ENCODE assay signal across 12 cellular contexts in the genomic region with DNA sequence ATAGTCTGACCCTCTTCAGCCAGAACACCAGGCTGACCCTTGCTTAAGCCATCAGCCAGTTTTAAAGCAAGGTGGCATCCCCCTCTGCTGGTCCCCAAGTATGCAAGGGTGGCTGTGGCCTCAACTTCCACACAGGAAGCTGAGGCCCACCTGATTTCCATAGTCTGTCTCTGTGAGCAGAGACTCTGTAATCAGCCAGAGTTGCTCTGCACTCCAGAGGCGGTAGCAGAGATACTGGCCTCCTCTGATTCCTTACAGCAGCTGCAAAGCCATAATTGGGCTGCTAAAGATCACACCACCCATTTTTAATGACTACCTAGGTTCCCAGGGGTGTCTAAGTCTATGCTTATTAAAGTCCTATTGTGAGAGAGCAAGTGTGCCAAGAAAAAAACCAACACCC. TPM values are rescaled to one million over a fixed set of nuclear protein-coding genes. Genes with fewer than 3 reads are reported as not detected.
DNase-seq lines count a peak whose midpoint lies in the region; ATAC-seq and TF ChIP-seq lines count a peak whose summit lies in the region.
"Had no signal": no experiment of that assay in that cellular context is flagged by ENCODE, and none has a peak within 500 bp of the region (broad histone marks: within the 10 kb centered on the region; RNA-seq: fewer than 3 reads in every experiment).

No MANE protein-coding gene starts in this region.

- TF ChIP-seq CTCF in endodermal cell (conservative IDR thresholded peaks at IDR 0.05) (no peak), smooth muscle cell (IDR thresholded peaks at IDR 0.05; ENCODE audit: borderline replicate concordance, insufficient read depth, poor library complexity, severe bottlenecking) (no peak), esophagus muscularis mucosa (IDR thresholded peaks at IDR 0.05) (no peak), GM10248 (IDR thresholded peaks at IDR 0.05; ENCODE audit: control extremely low read depth, extremely low read depth, low read depth, missing control alignments) (no peak)

- H3K4me3 Mint-ChIP-seq in activated CD8-positive, alpha-beta memory T cell treated with anti-CD3 and anti-CD28 coated beads, Interleukin-2, amount 10 ng/mL, durations not matched to agents 7 days and 5 days: peak overlapping the region; percentile 96
- peak overlapping the region; percentile 97 for H3K4me3 Mint-ChIP-seq in endodermal cell

- no peak for TF ChIP-seq EP300 in esophagus muscularis mucosa (IDR thresholded peaks at IDR 0.05)

- CTCF ChIA-PET in activated CD8-positive, alpha-beta memory T cell treated with anti-CD3 and anti-CD28 coated beads, Interleukin-2, amount 10 ng/mL, durations not matched to agents 7 days and 5 days (lab: Charles Lee): interaction anchor here (0.8 to 1.7 kb wide), 7 partner anchors 9 to 432 kb away, joined by 3 to 17 read pairs (median 3); no protein-coding TSS in a partner anchor
- CTCF ChIA-PET in GM10248 (lab: Yijun Ruan, JAX): interaction anchor here (1.0 to 2.9 kb wide), 6 partner anchors 8 to 42 kb away, joined by 4 to 17 read pairs (median 6); no protein-coding TSS in a partner anchor

- H3K4me3 ChIP-seq in NT2/D1 (ENCODE audit: insufficient read length, low read depth) (no peak overlapping the region), endodermal cell (ENCODE audit: low read length) (peak overlapping the region; percentile 96), smooth muscle cell (peak overlapping the region; percentile 92), esophagus muscularis mucosa (no peak overlapping the region)

- no peak for TF ChIP-seq POLR2A in esophagus muscularis mucosa (IDR thresholded peaks at IDR 0.05; ENCODE audit: low read depth)

- peaks cover 65% of the 10 kb centered on the region for H3K79me2 ChIP-seq in smooth muscle cell (ENCODE audit: low read depth)

- peak overlapping the region; percentile 90 for H3K27ac Mint-ChIP-seq in activated CD8-positive, alpha-beta memory T cell treated with anti-CD3 and anti-CD28 coated beads, Interleukin-2, amount 10 ng/mL, durations not matched to agents 7 days and 5 days
- H3K27ac Mint-ChIP-seq in endodermal cell: no peak overlapping the region

- no peaks in the 10 kb centered on the region for H3K9me3 Mint-ChIP-seq in activated CD8-positive, alpha-beta memory T cell treated with anti-CD3 and anti-CD28 coated beads, Interleukin-2, amount 10 ng/mL, durations not matched to agents 7 days and 5 days (ENCODE audit: low read depth)
- no peaks in the 10 kb centered on the region for H3K9me3 Mint-ChIP-seq in endodermal cell

- peaks cover 25% of the 10 kb centered on the region for H3K36me3 Mint-ChIP-seq in activated CD8-positive, alpha-beta memory T cell treated with anti-CD3 and anti-CD28 coated beads, Interleukin-2, amount 10 ng/mL, durations not matched to agents 7 days and 5 days
- peaks cover 38% of the 10 kb centered on the region for H3K36me3 Mint-ChIP-seq in endodermal cell (ENCODE audit: low read depth)

- POLR2A ChIA-PET in GM10248 (lab: Yijun Ruan, JAX): no interaction called here

- no peaks in the 10 kb centered on the region for H3K9me3 ChIP-seq in NT2/D1 (ENCODE audit: insufficient read depth, low read length)
- no peaks in the 10 kb centered on the region for H3K9me3 ChIP-seq in endodermal cell (ENCODE audit: control insufficient read depth, low read length)
- no peaks in the 10 kb centered on the region for H3K9me3 ChIP-seq in smooth muscle cell (replicated peaks; ENCODE audit: low read depth)
- no peaks in the 10 kb centered on the region for H3K9me3 ChIP-seq in esophagus muscularis mucosa

- peaks cover 72% of the 10 kb centered on the region for H4K20me1 ChIP-seq in smooth muscle cell (ENCODE audit: low read depth)

- H3K9ac ChIP-seq in NT2/D1 (ENCODE audit: insufficient read length, low read depth) (peak overlapping the region; percentile 23), endodermal cell (ENCODE audit: extremely low read depth, low read length, poor library complexity, severe bottlenecking) (no peak overlapping the region), smooth muscle cell (ENCODE audit: low read depth) (no peak overlapping the region)

- no peak for DNase-seq in activated CD8-positive, alpha-beta memory T cell treated with anti-CD3 and anti-CD28 coated beads, Interleukin-2, amount 10 ng/mL, durations not matched to agents 7 days and 5 days
- DNase-seq in activated CD8-positive, alpha-beta memory T cell treated with anti-CD3 and anti-CD28 coated beads, Interleukin-2, amount 50 U/mL, for 4 hours: no peak
- DNase-seq in NT2/D1 (ENCODE audit: low read depth, low spot score) (no peak), endodermal cell (no peak), smooth muscle cell (lab: John Stamatoyannopoulos, UW; ENCODE audit: unreplicated experiment) (no peak), esophagus muscularis mucosa (ENCODE audit: extremely low spot score) (no peak), GM10248 (ENCODE audit: extremely low spot score) (no peak), superior temporal gyrus (ENCODE audit: extremely low spot score) (no peak)
- DNase-seq: AML-193, dermis blood vessel endothelial cell, left colon, NCI-H226 had no signal

- intact Hi-C loops in esophagus muscularis mucosa (cut with DNase I): loop anchor here (5.0 kb wide), 1 partner anchor 39 kb away; no protein-coding TSS in a partner anchor

- no peaks in the 10 kb centered on the region for H3K27me3 Mint-ChIP-seq in activated CD8-positive, alpha-beta memory T cell treated with anti-CD3 and anti-CD28 coated beads, Interleukin-2, amount 10 ng/mL, durations not matched to agents 7 days and 5 days
- no peaks in the 10 kb centered on the region for H3K27me3 Mint-ChIP-seq in endodermal cell (ENCODE audit: insufficient read depth)

- no peak overlapping the region for H2AFZ ChIP-seq in smooth muscle cell (ENCODE audit: low read depth)

- peaks cover 62% of the 10 kb centered on the region for H3K36me3 ChIP-seq in NT2/D1 (ENCODE audit: insufficient read depth, insufficient read length, low read length)
- peaks cover 43% of the 10 kb centered on the region for H3K36me3 ChIP-seq in endodermal cell (ENCODE audit: control insufficient read depth, insufficient read depth, low read length)
- peaks cover 2% of the 10 kb centered on the region for H3K36me3 ChIP-seq in smooth muscle cell (ENCODE audit: low read depth)
- peaks cover 30 to 52% (median 49%) of the 10 kb centered on the region in 4 donors for H3K36me3 ChIP-seq in esophagus muscularis mucosa

- peaks cover 46% of the 10 kb centered on the region for H3K4me1 Mint-ChIP-seq in activated CD8-positive, alpha-beta memory T cell treated with anti-CD3 and anti-CD28 coated beads, Interleukin-2, amount 10 ng/mL, durations not matched to agents 7 days and 5 days
- H3K4me1 Mint-ChIP-seq in endodermal cell: peaks cover 21% of the 10 kb centered on the region

- ATAC-seq in activated CD8-positive, alpha-beta memory T cell treated with anti-CD3 and anti-CD28 coated beads, Interleukin-2, amount 10 ng/mL, durations not matched to agents 7 days and 5 days: no peak
- ATAC-seq: left colon had no signal

- 94 to 100% methylated on average over 1 of the region's 1 CpG for WGBS in endodermal cell (ENCODE audit: insufficient coverage in 1 of 2, insufficient read length in 1 of 2), 2 experiments
- WGBS in smooth muscle cell (ENCODE audit: low lambda C conversion rate): 73% methylated on average over 1 of the region's 1 CpG
- 100% methylated on average over 1 of the region's 1 CpG for whole genome bisulfite sequencing in esophagus muscularis mucosa

- no peaks in the 10 kb centered on the region for H3F3A ChIP-seq in smooth muscle cell (ENCODE audit: low read depth)

- H3K4me2 ChIP-seq in smooth muscle cell: peak overlapping the region; percentile 96

- no peak overlapping the region for H3K27ac ChIP-seq in endodermal cell (ENCODE audit: low read depth, low read length)
- H3K27ac ChIP-seq in smooth muscle cell (ENCODE audit: low read depth): peak overlapping the region; percentile 98
- peak overlapping the region in 1 of 4 donors; percentile 7 for H3K27ac ChIP-seq in esophagus muscularis mucosa (replicated peaks in 1 of 4)

- peaks cover 4% of the 10 kb centered on the region for H3K4me1 ChIP-seq in NT2/D1 (ENCODE audit: insufficient read depth, insufficient read length)
- H3K4me1 ChIP-seq in endodermal cell (ENCODE audit: control insufficient read depth, insufficient read depth, low read length): peaks cover 8% of the 10 kb centered on the region
- H3K4me1 ChIP-seq in smooth muscle cell (ENCODE audit: low read depth): peaks cover 17% of the 10 kb centered on the region
- peaks cover 46 to 62% (median 55%) of the 10 kb centered on the region in 4 donors for H3K4me1 ChIP-seq in esophagus muscularis mucosa

- no peaks in the 10 kb centered on the region for H3K27me3 ChIP-seq in NT2/D1 (ENCODE audit: insufficient read depth, insufficient read length)
- H3K27me3 ChIP-seq in endodermal cell (ENCODE audit: control insufficient read depth, insufficient read depth, low read length, poor library complexity, severe bottlenecking): no peaks in the 10 kb centered on the region
- H3K27me3 ChIP-seq in smooth muscle cell (ENCODE audit: low read depth): no peaks in the 10 kb centered on the region
- H3K27me3 ChIP-seq in esophagus muscularis mucosa: no peaks in the 10 kb centered on the region

RNA-seq across cellular contexts. Expression of a gene that starts 1.8 kb away (rescaled TPM):
- 100 to 1,000 TPM in 1 of 2 experiments, 10 to 100 TPM in 1; 94.7 to 128 TPM for total RNA-seq in activated CD8-positive, alpha-beta memory T cell treated with anti-CD3 and anti-CD28 coated beads, Interleukin-2, amount 10 ng/mL, durations not matched to agents 7 days and 5 days
- total RNA-seq in endodermal cell: 100 to 1,000 TPM; 147 to 165 TPM
- 130 TPM for polyA plus RNA-seq in endodermal cell (2013, experiment 1 of 2)
- polyA plus RNA-seq in endodermal cell (2013, experiment 2 of 2): 130 TPM
- 57.5 and 89.4 TPM in 2 replicates for total RNA-seq in smooth muscle cell
- polyA plus RNA-seq in smooth muscle cell: 77.3 and 82.1 TPM in 2 replicates
- 100 to 1,000 TPM in 2 of 4 donors, 10 to 100 TPM in 2; 85.9 to 116 (median 99.9) TPM for total RNA-seq in esophagus muscularis mucosa

RNA-seq across cellular contexts. Expression of a gene that starts 2.2 kb away (rescaled TPM):
- 100 to 1,000 TPM; 116 to 138 TPM for total RNA-seq in activated CD8-positive, alpha-beta memory T cell treated with anti-CD3 and anti-CD28 coated beads, Interleukin-2, amount 10 ng/mL, durations not matched to agents 7 days and 5 days
- 100 to 1,000 TPM; 102 to 117 TPM for total RNA-seq in endodermal cell
- polyA plus RNA-seq in endodermal cell (2013, experiment 1 of 2): 89.0 TPM
- polyA plus RNA-seq in endodermal cell (2013, experiment 2 of 2): 90.0 TPM
- total RNA-seq in smooth muscle cell: 97.2 and 133 TPM in 2 replicates
- 222 and 249 TPM in 2 replicates for polyA plus RNA-seq in smooth muscle cell
- total RNA-seq in esophagus muscularis mucosa: 10 to 100 TPM; 61.8 to 82.0 (median 66.2) TPM

RNA-seq across cellular contexts. Expression of a gene that starts 32.0 kb away (rescaled TPM):
- total RNA-seq in activated CD8-positive, alpha-beta memory T cell treated with anti-CD3 and anti-CD28 coated beads, Interleukin-2, amount 10 ng/mL, durations not matched to agents 7 days and 5 days: 100 to 1,000 TPM; 388 to 398 TPM
- total RNA-seq in endodermal cell: 10 to 100 TPM; 53.3 to 73.9 TPM
- polyA plus RNA-seq in endodermal cell (2013, experiment 1 of 2): 41.0 TPM
- polyA plus RNA-seq in endodermal cell (2013, experiment 2 of 2): 48.7 TPM
- total RNA-seq in smooth muscle cell: 105 and 167 TPM in 2 replicates
- 204 and 225 TPM in 2 replicates for polyA plus RNA-seq in smooth muscle cell
- 100 to 1,000 TPM; 101 to 153 (median 134) TPM for total RNA-seq in esophagus muscularis mucosa

RNA-seq across cellular contexts. Expression of a gene that starts 32.0 kb away (rescaled TPM):
- total RNA-seq in activated CD8-positive, alpha-beta memory T cell treated with anti-CD3 and anti-CD28 coated beads, Interleukin-2, amount 10 ng/mL, durations not matched to agents 7 days and 5 days: 1 to 10 TPM; 5.8 to 8.9 TPM
- total RNA-seq in endodermal cell (10 to 100 TPM; 11.9 to 12.5 TPM), smooth muscle cell (2.7 and 10.8 TPM in 2 replicates), esophagus muscularis mucosa (10 to 100 TPM in 1 of 4 donors, 1 to 10 TPM in 3; 5.3 to 10.2 (median 7.6) TPM)
- 5.8 TPM for polyA plus RNA-seq in endodermal cell (2013, experiment 1 of 2)
- polyA plus RNA-seq in endodermal cell (2013, experiment 2 of 2): 5.2 TPM
- 4.5 and 6.6 TPM in 2 replicates for polyA plus RNA-seq in smooth muscle cell

RNA-seq across cellular contexts. Expression of a gene that starts 32.2 kb away (rescaled TPM):
- total RNA-seq in activated CD8-positive, alpha-beta memory T cell treated with anti-CD3 and anti-CD28 coated beads, Interleukin-2, amount 10 ng/mL, durations not matched to agents 7 days and 5 days: 10 to 100 TPM; 72.2 to 75.4 TPM
- 100 to 1,000 TPM in 1 of 2 donors, 10 to 100 TPM in 1; 87.3 to 126 TPM for total RNA-seq in endodermal cell
- polyA plus RNA-seq in endodermal cell (2013, experiment 1 of 2): 89.5 TPM
- 81.8 TPM for polyA plus RNA-seq in endodermal cell (2013, experiment 2 of 2)
- total RNA-seq in smooth muscle cell: 23.6 and 27.1 TPM in 2 replicates
- 30.3 and 37.0 TPM in 2 replicates for polyA plus RNA-seq in smooth muscle cell
- 10 to 100 TPM; 19.1 to 25.3 (median 20.8) TPM for total RNA-seq in esophagus muscularis mucosa

Comparison
In these comparisons a context has a peak if more than half of its experiments do, and no peak if none do; other contexts are left out.
1. H3K4me3 ChIP-seq: peak in endodermal cell (single experiment) and smooth muscle cell (single experiment); none in NT2/D1 (single experiment) and esophagus muscularis mucosa (0 of 4).